8 cellular contexts compared by ENCODE assay signal in the genomic region with DNA sequence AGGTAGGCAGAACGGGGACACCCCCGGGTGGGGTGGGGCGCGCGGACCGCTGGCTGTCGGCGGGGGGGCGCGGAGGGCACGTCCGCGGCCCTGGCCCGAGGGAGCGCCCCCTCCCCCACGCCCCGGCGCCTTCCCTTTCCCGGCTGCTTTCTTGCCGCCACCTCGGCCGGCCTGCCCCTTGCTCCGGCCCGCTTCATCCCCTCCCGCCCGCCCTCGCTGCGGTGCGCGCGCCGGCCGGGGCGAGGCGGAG. TPM values are rescaled to one million over a fixed set of nuclear protein-coding genes. Genes with fewer than 3 reads are reported as not detected.
DNase-seq lines count a peak whose midpoint lies in the region; ATAC-seq, FAIRE-seq and TF ChIP-seq lines count a peak whose summit lies in the region.

No MANE protein-coding gene starts in this region.

- FAIRE-seq in small intestine (lab: Jason Lieb, UNC) (no peak), GM12892 (lab: Jason Lieb, UNC) (no peak)

- TF ChIP-seq POLR2A in GM12892 (IDR thresholded peaks at IDR 0.05; ENCODE audit: low read depth, low read length) = no peak

- peak overlapping the region; percentile 86 for H2AFZ ChIP-seq in GM23248

- H3K9me3 Mint-ChIP-seq in CD4-positive, alpha-beta T cell = no peaks in the 10 kb centered on the region
- no peaks in the 10 kb centered on the region for H3K9me3 Mint-ChIP-seq in T-cell

- peaks cover 38% of the 10 kb centered on the region for H4K20me1 ChIP-seq in GM23248 (ENCODE audit: insufficient read depth)

- no peaks in the 10 kb centered on the region for H3K9me3 ChIP-seq in CD4-positive, alpha-beta T cell (ENCODE audit: control insufficient read depth, low read length)
- H3K9me3 ChIP-seq in GM23248 (ENCODE audit: low read depth) (no peaks in the 10 kb centered on the region), small intestine (ENCODE audit: control insufficient read depth, low read depth) (no peaks in the 10 kb centered on the region)

- peaks cover 39% of the 10 kb centered on the region for H3K4me1 ChIP-seq in GM23248 (ENCODE audit: insufficient read depth)
- H3K4me1 ChIP-seq in small intestine (ENCODE audit: control insufficient read depth in 2 of 2, insufficient read depth in 1 of 2, low read depth in 1 of 2, low read length in 1 of 2) = peaks cover 8 to 13% of the 10 kb centered on the region in 2 donors

- no peaks in the 10 kb centered on the region for H3K9me2 ChIP-seq in GM23248 (ENCODE audit: insufficient read depth)

- no peak overlapping the region for H3K4me2 ChIP-seq in GM23248 (ENCODE audit: unreplicated experiment)

- peak overlapping the region; percentile 81 for H3K4me3 ChIP-seq in GM23248
- peak overlapping the region; percentile 100 for H3K4me3 ChIP-seq in small intestine (ENCODE audit: low read depth in 1 of 2, low read length in 2 of 2)

- H3K27ac ChIP-seq in CD4-positive, alpha-beta T cell (ENCODE audit: low read depth, low read length) = peak overlapping the region; percentile 94
- H3K27ac ChIP-seq in GM23248 (peak overlapping the region; percentile 93), small intestine (ENCODE audit: low read depth in 1 of 2, low read length in 1 of 2) (peak overlapping the region; percentile 99)

- peaks cover 6% of the 10 kb centered on the region for H3K36me3 Mint-ChIP-seq in CD4-positive, alpha-beta T cell (ENCODE audit: low read depth)
- no peaks in the 10 kb centered on the region for H3K36me3 Mint-ChIP-seq in T-cell

- peak overlapping the region; percentile 94 for H3K4me3 Mint-ChIP-seq in CD4-positive, alpha-beta T cell
- H3K4me3 Mint-ChIP-seq in T-cell = peak overlapping the region; percentile 80 to 89 (median 88)

- peak in 1 of 10 experiments; percentile 2 for DNase-seq in CD4-positive, alpha-beta T cell
- no peak for DNase-seq in GM23248
- peak in 2 of 34 experiments; percentile 2 to 11 for DNase-seq in T-cell
- peak; percentile 50 for DNase-seq in glomerular visceral epithelial cell (ENCODE audit: extremely low spot score)
- DNase-seq in small intestine = no peak
- DNase-seq in NCI-H2196 (lab: John Stamatoyannopoulos, UW; ENCODE audit: unreplicated experiment) = no peak
- no peak for DNase-seq in GM12892 (ENCODE audit: insufficient read length)

- WGBS in GM23248 (ENCODE audit: low coverage in 1 of 2, low lambda C conversion rate in 2 of 2, missing lambda C conversion rate in 2 of 2), 2 experiments = 1% methylated on average over 27 of the region's 35 CpGs; no CpG with 5 or more reads in 1 of the 2 experiments
- 0 to 1% (median 0%) methylated on average over 10 to 35 of the region's 35 CpGs for WGBS in small intestine, 3 donors

- intact Hi-C loops in CD4-positive, alpha-beta T cell (cut with DNase I, micrococcal nuclease) = loop anchor here (2.0 to 10.0 kb wide), 9 partner anchors 37 to 1938 kb away; a partner anchor contains a TSS

- H3K36me3 ChIP-seq in GM23248 (ENCODE audit: low read depth) (no peaks in the 10 kb centered on the region), small intestine (ENCODE audit: control insufficient read depth in 2 of 2, insufficient read depth in 2 of 2, low read length in 2 of 2) (no peaks in the 10 kb centered on the region)

- TF ChIP-seq CTCF in CD4-positive, alpha-beta T cell (IDR thresholded peaks at IDR 0.05) = no peak

- H3F3A ChIP-seq in GM23248 (ENCODE audit: insufficient read depth) = peaks cover 38% of the 10 kb centered on the region

- H3K4me1 Mint-ChIP-seq in CD4-positive, alpha-beta T cell (ENCODE audit: low read depth) = peaks cover 31% of the 10 kb centered on the region
- peaks cover 26 to 31% (median 27%) of the 10 kb centered on the region in 3 donors for H3K4me1 Mint-ChIP-seq in T-cell

- H3K79me2 ChIP-seq in GM23248 (ENCODE audit: insufficient read depth) = peaks cover 52% of the 10 kb centered on the region

- no peaks in the 10 kb centered on the region for H3K27me3 ChIP-seq in CD4-positive, alpha-beta T cell (ENCODE audit: control insufficient read depth, insufficient read depth, low read length)
- no peaks in the 10 kb centered on the region for H3K27me3 ChIP-seq in GM23248 (replicated peaks; ENCODE audit: insufficient read depth)
- no peaks in the 10 kb centered on the region for H3K27me3 ChIP-seq in small intestine (ENCODE audit: control insufficient read depth in 2 of 2, insufficient read depth in 2 of 2, low read length in 2 of 2)

- H3K9ac ChIP-seq in GM23248 = peak overlapping the region; percentile 94

- H3K27ac Mint-ChIP-seq in CD4-positive, alpha-beta T cell = peak overlapping the region; percentile 90
- H3K27ac Mint-ChIP-seq in T-cell = peak overlapping the region in 1 of 2 donors; percentile 79

- H3K27me3 Mint-ChIP-seq in CD4-positive, alpha-beta T cell = peaks cover 6% of the 10 kb centered on the region
- H3K27me3 Mint-ChIP-seq in T-cell = peaks cover 0 to 2% of the 10 kb centered on the region in 2 donors

- CTCF ChIA-PET in CD4-positive, alpha-beta T cell (lab: Charles Lee) = interaction anchor here (1.9 kb wide), 1 partner anchor 1305 kb away, joined by 8 read pairs; a partner anchor contains a TSS
- CTCF ChIA-PET in T-cell (lab: Charles Lee) = interaction anchor here in 1 of 2 donors (1.1 kb wide), 1 partner anchor 36 kb away, joined by 4 read pairs; no protein-coding TSS in a partner anchor

- POLR2A ChIA-PET in CD4-positive, alpha-beta T cell (lab: Charles Lee) = interaction anchor here (1.0 to 2.7 kb wide), 15 partner anchors 9 to 1995 kb away, joined by 4 to 23 read pairs (median 6); a partner anchor contains a TSS
- POLR2A ChIA-PET in T-cell (lab: Charles Lee) = no interaction called here

- in situ Hi-C loops in GM23248 (cut with MboI) = no loop called here

- no peak for ATAC-seq in CD4-positive, alpha-beta T cell (ENCODE audit: poor library complexity)
- no peak for ATAC-seq in T-cell (replicated peaks in 1 of 4)
- ATAC-seq in HG03045 (IDR thresholded peaks at IDR 0.05; ENCODE audit: unreplicated experiment) = no peak

RNA-seq across cellular contexts. Expression of a gene that starts 0.4 kb away (rescaled TPM):
- 100 to 1,000 TPM; 162 to 177 TPM for total RNA-seq in CD4-positive, alpha-beta T cell
- 204 and 277 TPM in 2 replicates for total RNA-seq in GM23248 (2014; rRNA removed; shearing (Covaris generic))
- 290 and 299 TPM in 2 replicates for polyA plus RNA-seq in GM23248 (2016; fragmentation: Nextera tagmentation; extraction: Ambion mirVana)
- total RNA-seq in T-cell = 100 to 1,000 TPM; 116 to 157 (median 119) TPM
- 100 to 1,000 TPM; 129 to 165 (median 161) TPM for polyA plus RNA-seq in small intestine
- polyA plus RNA-seq in GM12892 (2012; ENCODE audit: missing spikeins) = 149 TPM

RNA-seq across cellular contexts. Expression of a gene that starts 28.5 kb away (rescaled TPM):
- total RNA-seq in CD4-positive, alpha-beta T cell = not detected
- not detected in 2 replicates for total RNA-seq in GM23248 (2014; rRNA removed; shearing (Covaris generic))
- polyA plus RNA-seq in GM23248 (2016; fragmentation: Nextera tagmentation; extraction: Ambion mirVana) = not detected in 2 replicates
- total RNA-seq in T-cell = not detected
- under 1 TPM in 1 of 3 donors, not detected in 2; 0.03 TPM for polyA plus RNA-seq in small intestine
- not detected for polyA plus RNA-seq in GM12892 (2012; ENCODE audit: missing spikeins)
